ENCODE assay signal across 14 cellular contexts in the genomic region with DNA sequence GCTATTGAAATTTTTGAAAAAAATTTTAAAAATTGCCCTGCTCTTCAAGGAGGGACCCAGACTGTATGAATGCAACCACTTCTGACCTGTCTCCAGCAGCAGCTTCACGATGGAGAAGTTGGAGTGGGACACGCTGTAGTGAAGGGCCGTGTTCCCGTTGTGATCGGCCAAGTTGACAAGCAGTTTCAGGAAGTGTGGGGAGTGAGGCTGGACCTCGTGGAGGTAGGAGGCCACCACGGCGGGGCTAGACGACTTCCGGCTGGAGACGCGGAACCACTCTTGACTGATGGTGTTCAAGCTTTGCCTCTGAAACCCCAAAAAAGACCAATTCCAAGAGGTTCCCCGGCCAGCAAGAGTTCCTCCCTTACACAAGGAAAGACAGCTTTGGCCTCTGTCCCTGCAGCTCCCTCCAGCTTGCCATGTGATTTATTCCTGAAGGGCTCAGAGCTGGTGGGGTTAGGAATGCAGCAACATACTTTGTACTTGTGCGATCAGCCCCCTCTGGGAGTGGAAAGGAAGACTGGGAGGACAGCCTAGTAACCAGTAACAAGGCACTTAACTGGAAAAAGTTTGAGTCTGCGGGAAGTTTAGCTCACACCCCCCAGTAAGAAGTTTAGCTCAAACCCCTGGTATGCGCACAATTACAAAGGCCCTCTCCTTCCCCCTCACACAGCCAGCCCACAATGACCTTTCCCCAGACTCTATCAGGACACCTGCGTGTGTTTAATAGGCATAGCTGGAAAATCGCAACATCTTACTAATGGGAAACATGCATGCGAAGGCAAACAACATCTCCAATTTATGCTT. TPM values are rescaled to one million over a fixed set of nuclear protein-coding genes. Genes with fewer than 3 reads are reported as not detected.
"Had no signal": no experiment of that assay in that cellular context is flagged by ENCODE, and none has a peak within 500 bp of the region (broad histone marks: within the 10 kb centered on the region; RNA-seq: fewer than 3 reads in every experiment).

No MANE protein-coding gene starts in this region.

- H3K9me3 ChIP-seq: ascending aorta, esophagus muscularis mucosa, ovary, thoracic aorta, upper lobe of right lung had no signal

- H3K36me3 ChIP-seq: ascending aorta, esophagus muscularis mucosa, ovary, thoracic aorta, upper lobe of right lung had no signal

- DNase-seq: activated CD4-positive, alpha-beta T cell treated with anti-CD3 and anti-CD28 coated beads, Interleukin-2, amount 50 U/mL, for 1 hour; activated naive CD4-positive, alpha-beta T cell treated with anti-CD3 and anti-CD28 coated beads for 36 hours; central memory CD4-positive, alpha-beta T cell; kidney glomerular epithelial cell; ovary; upper lobe of right lung had no signal

- H3K9me3 Mint-ChIP-seq: activated naive CD4-positive, alpha-beta T cell treated with anti-CD3 and anti-CD28 coated beads for 36 hours; activated T-helper 1 cell treated with anti-CD3 and anti-CD28 coated beads, Interleukin-12 subunit alpha, Interleukin-12 subunit beta, Interleukin-2, Interleukin-4 antibody, amounts not matched to agents 30 ng/mL and 10 ng/mL and 1 ng/mL, durations not matched to agents 14 hours and 24 hours and 36 hours; stimulated activated effector memory CD8-positive, alpha-beta T cell treated with anti-CD3 and anti-CD28 coated beads, Interleukin-12 subunit alpha, Interleukin-12 subunit beta, amount 100 ng/mL, for 72 hours; T-helper 2 cell treated with Interferon-gamma antibody and Interleukin-4, amounts not matched to agents 5 μg/mL and 100 μg/mL, for 36 hours had no signal

- H3K36me3 Mint-ChIP-seq: stimulated activated effector memory CD8-positive, alpha-beta T cell treated with anti-CD3 and anti-CD28 coated beads, Interleukin-12 subunit alpha, Interleukin-12 subunit beta, amount 100 ng/mL, for 72 hours had no signal

- H3K4me3 Mint-ChIP-seq: activated naive CD4-positive, alpha-beta T cell treated with anti-CD3 and anti-CD28 coated beads for 36 hours; activated T-helper 1 cell treated with anti-CD3 and anti-CD28 coated beads, Interleukin-12 subunit alpha, Interleukin-12 subunit beta, Interleukin-2, Interleukin-4 antibody, amounts not matched to agents 30 ng/mL and 10 ng/mL and 1 ng/mL, durations not matched to agents 14 hours and 24 hours and 36 hours; stimulated activated effector memory CD8-positive, alpha-beta T cell treated with anti-CD3 and anti-CD28 coated beads, Interleukin-12 subunit alpha, Interleukin-12 subunit beta, amount 100 ng/mL, for 72 hours; T-helper 2 cell treated with Interferon-gamma antibody and Interleukin-4, amounts not matched to agents 5 μg/mL and 100 μg/mL, for 36 hours had no signal

- H3K27ac Mint-ChIP-seq: activated naive CD4-positive, alpha-beta T cell treated with anti-CD3 and anti-CD28 coated beads for 36 hours; activated T-helper 1 cell treated with anti-CD3 and anti-CD28 coated beads, Interleukin-12 subunit alpha, Interleukin-12 subunit beta, Interleukin-2, Interleukin-4 antibody, amounts not matched to agents 30 ng/mL and 10 ng/mL and 1 ng/mL, durations not matched to agents 14 hours and 24 hours and 36 hours; stimulated activated effector memory CD8-positive, alpha-beta T cell treated with anti-CD3 and anti-CD28 coated beads, Interleukin-12 subunit alpha, Interleukin-12 subunit beta, amount 100 ng/mL, for 72 hours; T-helper 2 cell treated with Interferon-gamma antibody and Interleukin-4, amounts not matched to agents 5 μg/mL and 100 μg/mL, for 36 hours had no signal

- H3K4me3 ChIP-seq: ascending aorta, coronary artery, esophagus muscularis mucosa, ovary, thoracic aorta, upper lobe of right lung had no signal

- H3K4me1 Mint-ChIP-seq: stimulated activated effector memory CD8-positive, alpha-beta T cell treated with anti-CD3 and anti-CD28 coated beads, Interleukin-12 subunit alpha, Interleukin-12 subunit beta, amount 100 ng/mL, for 72 hours had no signal

- ATAC-seq: stimulated activated effector memory CD8-positive, alpha-beta T cell treated with anti-CD3 and anti-CD28 coated beads, Interleukin-12 subunit alpha, Interleukin-12 subunit beta, amount 100 ng/mL, for 72 hours; upper lobe of right lung had no signal

- H3K27ac ChIP-seq: ascending aorta, coronary artery, esophagus muscularis mucosa, ovary, thoracic aorta, upper lobe of right lung had no signal

- H3K27me3 ChIP-seq: ascending aorta, ovary, upper lobe of right lung had no signal

- H3K4me1 ChIP-seq: ascending aorta, esophagus muscularis mucosa, upper lobe of right lung had no signal

RNA-seq across cellular contexts. Expression of gene KANK4, which starts 56.0 kb away (rescaled TPM):
- total RNA-seq: activated CD8-positive, alpha-beta memory T cell treated with anti-CD3 and anti-CD28 coated beads for 36 hours; activated naive CD4-positive, alpha-beta T cell treated with anti-CD3 and anti-CD28 coated beads for 36 hours; activated T-helper 1 cell treated with anti-CD3 and anti-CD28 coated beads, Interleukin-12 subunit alpha, Interleukin-12 subunit beta, Interleukin-2, Interleukin-4 antibody, amounts not matched to agents 30 ng/mL and 10 ng/mL and 1 ng/mL, durations not matched to agents 14 hours and 24 hours and 36 hours; ascending aorta had no signal
